ENCODE assay signal across 15 cellular contexts in the genomic region with DNA sequence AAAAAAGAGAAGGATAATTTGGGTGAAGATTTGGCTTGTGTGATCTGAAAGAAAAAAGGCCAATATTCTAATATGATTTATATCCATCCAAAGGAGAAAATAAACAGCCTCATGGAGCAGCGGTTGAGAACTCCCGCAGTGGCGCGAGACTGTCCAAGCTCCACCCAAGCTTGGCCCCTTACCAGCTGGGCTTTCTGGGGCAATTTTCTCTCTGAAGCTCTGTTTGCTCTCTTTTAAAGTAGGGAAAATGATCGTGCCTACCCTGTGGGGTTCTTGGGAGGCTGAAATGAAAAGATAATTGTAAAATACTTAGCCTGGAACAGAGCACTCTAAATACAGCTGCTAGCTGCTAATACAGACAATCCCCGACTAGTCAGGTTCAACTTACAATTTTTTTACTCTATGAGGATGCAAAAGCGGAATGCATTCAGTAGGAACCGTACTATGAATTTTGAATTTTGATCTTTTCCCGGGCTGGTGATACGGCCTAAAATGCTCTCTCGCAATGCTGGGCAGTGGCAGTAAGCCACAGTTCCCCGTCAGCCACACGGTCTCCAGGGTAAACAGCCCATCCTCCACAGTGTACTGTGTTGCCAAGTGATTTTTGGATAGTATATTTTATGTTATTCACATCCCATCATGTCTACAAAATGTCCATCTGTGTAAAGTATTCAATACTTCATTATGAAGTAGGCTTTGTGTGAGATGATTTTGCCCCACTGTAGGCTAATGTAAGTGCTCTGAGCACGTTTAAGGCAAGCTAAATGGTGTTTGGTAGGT.
DNase-seq lines count a peak whose midpoint lies in the region; ATAC-seq, FAIRE-seq and TF ChIP-seq lines count a peak whose summit lies in the region.
"Had no signal": no experiment of that assay in that cellular context is flagged by ENCODE, and none has a peak within 500 bp of the region (broad histone marks: within the 10 kb centered on the region; RNA-seq: fewer than 3 reads in every experiment).

No MANE protein-coding gene starts in this region.

- ATAC-seq in left lobe of liver (peak; percentile 42), HG03159 (IDR thresholded peaks at IDR 0.05; ENCODE audit: unreplicated experiment) (no peak), gastrocnemius medialis (no peak)
- ATAC-seq: body of pancreas had no signal

- TF ChIP-seq CTCF in gastrocnemius medialis (IDR thresholded peaks at IDR 0.05 in 4 of 5, conservative IDR thresholded peaks at IDR 0.05 in 1 of 5), result no peak

- no peak for FAIRE-seq in frontal cortex (lab: Jason Lieb, UNC)
- FAIRE-seq: small intestine had no signal

- H3K27me3 ChIP-seq in gastrocnemius medialis, result no peaks in the 10 kb centered on the region
- H3K27me3 ChIP-seq: body of pancreas, transverse colon had no signal

- no peaks in the 10 kb centered on the region for H3K4me1 ChIP-seq in gastrocnemius medialis

- H3K36me3 ChIP-seq in gastrocnemius medialis, result no peaks in the 10 kb centered on the region
- H3K36me3 ChIP-seq: transverse colon had no signal

- peak; percentile 65 for DNase-seq in COLO668 (lab: John Stamatoyannopoulos, UW; ENCODE audit: unreplicated experiment)
- peak; percentile 70 to 77 for DNase-seq in NCI-H187 (lab: John Stamatoyannopoulos, UW)
- peak; percentile 99 for DNase-seq in NCI-H69 (lab: John Stamatoyannopoulos, UW)
- no peak for DNase-seq in left lobe of liver (ENCODE audit: low spot score)
- no peak for DNase-seq in frontal cortex (ENCODE audit: low spot score in 2 of 2)
- DNase-seq in gastrocnemius medialis, result no peak
- DNase-seq in GDM1 (lab: John Stamatoyannopoulos, UW), result no peak
- DNase-seq: activated CD4-positive, alpha-beta T cell treated with anti-CD3 and anti-CD28 coated beads for 48 hours; effector memory CD4-positive, alpha-beta T cell; IMR-90; naive B cell; transverse colon had no signal

- in situ Hi-C loops in gastrocnemius medialis (cut with MboI; ENCODE audit: low sequenced_read_pairs in 4 of 4), result no loop called here

- H3K4me3 ChIP-seq in gastrocnemius medialis, result no peak overlapping the region
- H3K4me3 ChIP-seq: body of pancreas, transverse colon had no signal

- intact Hi-C loops in gastrocnemius medialis (cut with DNase I; ENCODE audit: low total_unique reads), result no loop called here

- no peak overlapping the region for H3K27ac ChIP-seq in gastrocnemius medialis

- no peaks in the 10 kb centered on the region for H3K9me3 ChIP-seq in gastrocnemius medialis
- H3K9me3 ChIP-seq: body of pancreas, transverse colon had no signal

- no peak for TF ChIP-seq POLR2A in gastrocnemius medialis (IDR thresholded peaks at IDR 0.05)

Comparison
In these comparisons a context has a peak if more than half of its experiments do, and no peak if none do; other contexts are left out.
1. DNase-seq: peak in COLO668 (single experiment), NCI-H187 (2 of 2) and NCI-H69 (single experiment); none in left lobe of liver (single experiment), frontal cortex (0 of 2), gastrocnemius medialis (0 of 2) and GDM1 (single experiment).